9 cellular contexts compared by ENCODE assay signal in the genomic region with DNA sequence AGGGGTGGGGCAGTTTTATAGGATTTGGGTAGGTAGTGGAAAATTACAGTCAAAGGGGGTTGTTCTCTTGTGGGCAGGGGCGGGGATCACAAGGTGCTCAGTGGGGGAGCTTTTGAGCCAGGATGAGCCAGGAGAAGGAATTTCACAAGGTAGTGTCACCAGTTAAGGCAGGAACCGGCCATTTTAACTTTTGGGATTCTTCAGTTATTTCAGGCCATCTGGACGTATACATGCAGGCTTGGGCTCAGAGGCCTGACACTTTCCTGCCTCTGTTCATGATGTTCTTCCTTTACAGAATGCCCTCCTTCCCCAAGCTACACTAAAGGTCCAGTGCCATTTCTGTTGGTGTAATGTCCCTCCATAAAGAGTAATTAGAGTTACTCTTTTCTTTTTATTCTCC. TPM values are rescaled to one million over a fixed set of nuclear protein-coding genes. Genes with fewer than 3 reads are reported as not detected.
DNase-seq lines count a peak whose midpoint lies in the region; TF ChIP-seq lines count a peak whose summit lies in the region.
"Not testable (repeated sequence)": the region's sequence is repeated elsewhere in the genome, so short reads cannot be mapped to it uniquely, and the experiment has no call there.
"Had no signal": no experiment of that assay in that cellular context is flagged by ENCODE, and none has a peak within 500 bp of the region (broad histone marks: within the 10 kb centered on the region; RNA-seq: fewer than 3 reads in every experiment).

No MANE protein-coding gene starts in this region.

- H3K4me1 Mint-ChIP-seq in H9 (peaks cover 50 to 54% of the 10 kb centered on the region in 2 experiments), endodermal cell (peaks cover 56% of the 10 kb centered on the region), neural progenitor cell (peaks cover 11% of the 10 kb centered on the region)

- H3K4me2 ChIP-seq in H9 (ENCODE audit: insufficient read depth, insufficient read length, low read length), result not testable (repeated sequence)
- H3K4me2 ChIP-seq in neural progenitor cell, result peak overlapping the region; percentile 7

- peak; percentile 59 for DNase-seq in ELF-1 (ENCODE audit: low read depth, low spot score)
- peak; percentile 36 for DNase-seq in H9
- DNase-seq in endodermal cell, result peak; percentile 70
- DNase-seq in neural progenitor cell (ENCODE audit: low spot score), result not testable (repeated sequence)

- WGBS in H9 (ENCODE audit: extremely low coverage, insufficient read length, low lambda C conversion rate), result no CpG with 5 or more reads among the region's 3 CpGs
- 15% methylated on average over 3 of the region's 3 CpGs for WGBS in HUES64
- WGBS in endodermal cell (ENCODE audit: insufficient coverage in 1 of 2, insufficient read length in 1 of 2), 2 experiments, result 23 to 35% methylated on average over 2 to 3 of the region's 3 CpGs

- H3K27ac ChIP-seq in H9 (ENCODE audit: insufficient read length, low read depth, low read length) (peak overlapping the region; percentile 83), HUES64 (ENCODE audit: low read depth, low read length) (peak overlapping the region; percentile 49), iPS-18a (ENCODE audit: low read length) (peak overlapping the region; percentile 54), skeletal muscle tissue (ENCODE audit: low read depth, low read length) (peak overlapping the region; percentile 71)
- not testable (repeated sequence) for H3K27ac ChIP-seq in endodermal cell (ENCODE audit: low read depth, low read length); neural progenitor cell

- not testable (repeated sequence) for H2BK15ac ChIP-seq in H9 (ENCODE audit: low read depth, low read length)

- not testable (repeated sequence) for H3T11ph ChIP-seq in H9 (ENCODE audit: low read length)

- H3K79me1 ChIP-seq in H9 (ENCODE audit: insufficient read depth, low read depth, low read length, poor library complexity, severe bottlenecking), result not testable (repeated sequence)

- H4K91ac ChIP-seq in H9 (ENCODE audit: insufficient read length, low read depth, low read length), result not testable (repeated sequence)

- not testable (repeated sequence) for H3K36me3 ChIP-seq in HUES64 (ENCODE audit: insufficient read depth, low read length); endodermal cell (ENCODE audit: control insufficient read depth, insufficient read depth, low read length); iPS-18a (ENCODE audit: control insufficient read depth, low read depth, low read length); neural progenitor cell; skeletal muscle tissue (ENCODE audit: control insufficient read depth in 3 of 3, insufficient read depth in 3 of 3, low read length in 3 of 3)

- not testable (repeated sequence) for H2BK12ac ChIP-seq in H9 (ENCODE audit: insufficient read length, low read depth, low read length)

- H3K23ac ChIP-seq in H9 (ENCODE audit: insufficient read length, low read depth, low read length), result not testable (repeated sequence)

- not testable (repeated sequence) for H3K18ac ChIP-seq in H9 (ENCODE audit: insufficient read length, low read depth, low read length)

- H3K9ac ChIP-seq in H9 (ENCODE audit: extremely low read depth, insufficient read length, low read length); endodermal cell (ENCODE audit: extremely low read depth, low read length, poor library complexity, severe bottlenecking); neural progenitor cell; skeletal muscle tissue (ENCODE audit: low read depth in 1 of 3, low read length in 3 of 3): not testable (repeated sequence)
- H3K9ac ChIP-seq in HUES64 (ENCODE audit: low read depth, low read length) (peak overlapping the region; percentile 24; the same call in 1 of the 2 replicates), iPS-18a (ENCODE audit: low read length) (peak overlapping the region; percentile 14)

- TF ChIP-seq CTCF in H9 (conservative IDR thresholded peaks at IDR 0.05); endodermal cell (conservative IDR thresholded peaks at IDR 0.05); neural progenitor cell (IDR thresholded peaks at IDR 0.05): not testable (repeated sequence)

- H2BK20ac ChIP-seq in H9 (ENCODE audit: low read depth, low read length, poor library complexity, severe bottlenecking), result not testable (repeated sequence)

- H2AK5ac ChIP-seq in H9 (ENCODE audit: insufficient read length, low read length), result not testable (repeated sequence)

- not testable (repeated sequence) for H3K14ac ChIP-seq in H9 (ENCODE audit: insufficient read depth, low read length)

- H2BK120ac ChIP-seq in H9 (ENCODE audit: low read depth, low read length, poor library complexity, severe bottlenecking), result not testable (repeated sequence)

- not testable (repeated sequence) for H3K23me2 ChIP-seq in H9 (ENCODE audit: insufficient read length, low read depth, low read length, poor library complexity, severe bottlenecking)

- H3K27ac Mint-ChIP-seq in H9 (peak overlapping the region; percentile 54 to 82 (median 81); a peak in 6 of 7 replicates), endodermal cell (peak overlapping the region; percentile 91)
- H3K27ac Mint-ChIP-seq in neural progenitor cell, result not testable (repeated sequence)

- H3K27me3 Mint-ChIP-seq in H9 (ENCODE audit: low read depth); endodermal cell (ENCODE audit: insufficient read depth); neural progenitor cell (ENCODE audit: insufficient read depth, low read depth): not testable (repeated sequence)

- not testable (repeated sequence) for H4K20me1 ChIP-seq in H9 (ENCODE audit: control insufficient read depth, insufficient read depth, insufficient read length); neural progenitor cell (ENCODE audit: low read depth)

- not testable (repeated sequence) for H4K5ac ChIP-seq in H9 (ENCODE audit: insufficient read length, low read depth, low read length)

- not testable (repeated sequence) for H3K4me1 ChIP-seq in H9 (ENCODE audit: insufficient read depth, low read length); HUES64 (ENCODE audit: insufficient read depth, low read length); endodermal cell (ENCODE audit: control insufficient read depth, insufficient read depth, low read length); skeletal muscle tissue (ENCODE audit: control insufficient read depth in 3 of 3, insufficient read depth in 3 of 3, low read length in 3 of 3)
- peaks cover 43% of the 10 kb centered on the region for H3K4me1 ChIP-seq in iPS-18a (ENCODE audit: control insufficient read depth, low read depth, low read length)
- H3K4me1 ChIP-seq in neural progenitor cell, result peaks cover 11% of the 10 kb centered on the region

- H2AFZ ChIP-seq in H9 (ENCODE audit: low read length); neural progenitor cell (replicated peaks): not testable (repeated sequence)

- not testable (repeated sequence) for H4K8ac ChIP-seq in H9 (replicated peaks; ENCODE audit: insufficient read length, low read depth, low read length)

- H3K9me3 Mint-ChIP-seq in H9, endodermal cell, neural progenitor cell: not testable (repeated sequence)

- H3K4ac ChIP-seq in H9 (ENCODE audit: low read depth, low read length), result not testable (repeated sequence)

- H3K4me3 Mint-ChIP-seq in H9, neural progenitor cell: not testable (repeated sequence)
- peak overlapping the region; percentile 16 for H3K4me3 Mint-ChIP-seq in endodermal cell

- H3K9me3 ChIP-seq in H9 (ENCODE audit: control insufficient read depth, low read depth, low read length); HUES64 (ENCODE audit: insufficient read depth, low read depth, low read length); endodermal cell (ENCODE audit: control insufficient read depth, low read length); iPS-18a (ENCODE audit: control insufficient read depth, low read depth, low read length); neural progenitor cell (ENCODE audit: low read depth); skeletal muscle tissue (ENCODE audit: control insufficient read depth in 3 of 3, low read length in 3 of 3): not testable (repeated sequence)

- H2BK5ac ChIP-seq in H9 (ENCODE audit: insufficient read length, low read length), result not testable (repeated sequence)

- not testable (repeated sequence) for H3K27me3 ChIP-seq in H9 (ENCODE audit: insufficient read depth, low read length); HUES64 (ENCODE audit: insufficient read depth, low read length); endodermal cell (ENCODE audit: control insufficient read depth, insufficient read depth, low read length, poor library complexity, severe bottlenecking); iPS-18a (ENCODE audit: control insufficient read depth, insufficient read depth, low read length); neural progenitor cell; skeletal muscle tissue (ENCODE audit: control insufficient read depth in 3 of 3, insufficient read depth in 3 of 3, low read length in 3 of 3)

- H3K36me3 Mint-ChIP-seq in H9 (ENCODE audit: insufficient read depth in 1 of 3, low read depth in 3 of 3); endodermal cell (ENCODE audit: low read depth); neural progenitor cell: not testable (repeated sequence)

- H3K56ac ChIP-seq in H9 (ENCODE audit: insufficient read length, low read depth, low read length), result not testable (repeated sequence)

- not testable (repeated sequence) for H3K4me3 ChIP-seq in HUES64 (ENCODE audit: low read length); endodermal cell (ENCODE audit: low read length); iPS-18a (ENCODE audit: low read length); neural progenitor cell; skeletal muscle tissue (ENCODE audit: low read length in 3 of 3)

- H3K79me2 ChIP-seq in H9 (ENCODE audit: insufficient read depth, low read length); neural progenitor cell (ENCODE audit: low read depth): not testable (repeated sequence)

- H3F3A ChIP-seq in neural progenitor cell (ENCODE audit: low read depth), result not testable (repeated sequence)

RNA-seq across cellular contexts. Expression of a gene that starts 41.8 kb away (rescaled TPM):
- 0.83 and 1.0 TPM in 2 replicates for total RNA-seq in H9 (2021)
- polyA plus RNA-seq in HUES64 (2013, experiment 1 of 2), result not detected
- polyA plus RNA-seq in HUES64 (2013, experiment 2 of 2), result not detected
- total RNA-seq in endodermal cell, result 1 to 10 TPM in 1 of 2 donors, under 1 TPM in 1; 0.22 to 1.8 TPM
- not detected for polyA plus RNA-seq in endodermal cell (2013, experiment 1 of 2)
- 0.21 TPM for polyA plus RNA-seq in endodermal cell (2013, experiment 2 of 2)
- 0.22 and 0.34 TPM in 2 replicates for total RNA-seq in neural progenitor cell (ENCODE audit: low replicate concordance)
- 2.6 TPM for total RNA-seq in skeletal muscle tissue
- total RNA-seq: CD8-positive, alpha-beta T cell; G401 had no signal
